ENCODE assay signal across 1 cellular context in genomic region chr17:80630721-80631120, GRCh38.
TF ChIP-seq lines count a peak whose summit lies in the region.

No MANE protein-coding gene starts in this region.

TF ChIP-seq in HepG2, 621 proteins besides CTCF, POLR2A, EP300 and RAD21 (continued from another document):
- TF ChIP-seq SP4 (CRISPR knock-in tag; IDR thresholded peaks at IDR 0.05) (0 out of 2 replicates have a peak, but pooled peaks have one; percentile 22), KLF16 (CRISPR knock-in tag; IDR thresholded peaks at IDR 0.05) (no peak), ZNF556 (CRISPR knock-in tag; IDR thresholded peaks at IDR 0.05; ENCODE audit: borderline replicate concordance) (no peak), ARID4A (CRISPR knock-in tag; IDR thresholded peaks at IDR 0.05; ENCODE audit: borderline replicate concordance) (no peak), PRDM4 (CRISPR knock-in tag; IDR thresholded peaks at IDR 0.05; ENCODE audit: borderline replicate concordance) (no peak), AKNA (CRISPR knock-in tag; IDR thresholded peaks at IDR 0.05; ENCODE audit: borderline replicate concordance) (no peak), STAT5B (CRISPR knock-in tag; IDR thresholded peaks at IDR 0.05) (no peak), HMGA1 (CRISPR knock-in tag; conservative IDR thresholded peaks at IDR 0.05) (no peak), ZBTB8A (CRISPR knock-in tag; IDR thresholded peaks at IDR 0.05; ENCODE audit: borderline replicate concordance, low read depth) (no peak), ZNF280B (CRISPR knock-in tag; IDR thresholded peaks at IDR 0.05; ENCODE audit: borderline replicate concordance) (peak; percentile 48; the same call in 1 of the 2 replicates), ZGPAT (CRISPR knock-in tag; IDR thresholded peaks at IDR 0.05) (no peak), ZNF331 (CRISPR knock-in tag; IDR thresholded peaks at IDR 0.05) (no peak), ZNF326 (CRISPR knock-in tag; IDR thresholded peaks at IDR 0.05; ENCODE audit: borderline replicate concordance) (no peak), ZNF263 (CRISPR knock-in tag; IDR thresholded peaks at IDR 0.05) (no peak), SALL1 (CRISPR knock-in tag; IDR thresholded peaks at IDR 0.05) (no peak)
